Comparison of ENCODE assay signal across 11 cellular contexts in genomic region chrX:134512566-134512965, GRCh38. TPM values are rescaled to one million over a fixed set of nuclear protein-coding genes. Genes with fewer than 3 reads are reported as not detected.
DNase-seq lines count a peak whose midpoint lies in the region; ATAC-seq, FAIRE-seq and TF ChIP-seq lines count a peak whose summit lies in the region.
"Had no signal": no experiment of that assay in that cellular context is flagged by ENCODE, and none has a peak within 500 bp of the region (broad histone marks: within the 10 kb centered on the region; RNA-seq: fewer than 3 reads in every experiment).

No MANE protein-coding gene starts in this region.

- no peak overlapping the region for H2AFZ ChIP-seq in HepG2 (ENCODE audit: low read length)

- TF ChIP-seq POLR2A in HepG2 (IDR thresholded peaks at IDR 0.05; ENCODE audit: insufficient read depth in 1 of 2, low read depth in 2 of 2, low read length in 2 of 2): no peak
- no peak for TF ChIP-seq POLR2A in right lobe of liver (IDR thresholded peaks at IDR 0.05)

- H3K27ac ChIP-seq in HepG2 (ENCODE audit: extremely low read length, insufficient read depth, low read length) (no peak overlapping the region), right lobe of liver (no peak overlapping the region)
- H3K27ac ChIP-seq in CD8-positive, alpha-beta memory T cell (ENCODE audit: low read depth, low read length): no peak overlapping the region
- H3K27ac ChIP-seq in CD8-positive, alpha-beta T cell (ENCODE audit: low read depth, low read length): no peak overlapping the region
- H3K27ac ChIP-seq: heart left ventricle had no signal

- H3K9ac ChIP-seq in HepG2 (ENCODE audit: insufficient read depth, low read depth, low read length): no peak overlapping the region

- TF ChIP-seq EP300 in HepG2 (IDR thresholded peaks at IDR 0.05; ENCODE audit: low read depth in 2 of 2, low read length in 2 of 2) (no peak), HepG2 (CRISPR knock-in tag; IDR thresholded peaks at IDR 0.05; ENCODE audit: borderline replicate concordance) (no peak)

- no peak overlapping the region for H3K27ac Mint-ChIP-seq in WTC11
- no peak overlapping the region for H3K27ac Mint-ChIP-seq in CD8-positive, alpha-beta memory T cell
- H3K27ac Mint-ChIP-seq in CD8-positive, alpha-beta T cell: no peak overlapping the region

- no peaks in the 10 kb centered on the region for H3K79me2 ChIP-seq in HepG2 (ENCODE audit: insufficient read depth, low read length)

- intact Hi-C loops in HepG2 (cut with micrococcal nuclease; ENCODE audit: unreplicated experiment): no loop called here
- intact Hi-C loops in right lobe of liver (cut with DNase I): no loop called here
- intact Hi-C loops in CD8-positive, alpha-beta T cell (cut with DNase I, micrococcal nuclease): no loop called here

- H3K27me3 ChIP-seq in HepG2 (ENCODE audit: control insufficient read depth in 1 of 2, insufficient read depth in 2 of 2, low read length in 2 of 2): no peaks in the 10 kb centered on the region
- H3K27me3 ChIP-seq in right lobe of liver: no peaks in the 10 kb centered on the region
- no peaks in the 10 kb centered on the region for H3K27me3 ChIP-seq in CD8-positive, alpha-beta memory T cell (ENCODE audit: insufficient read depth, low read length, poor library complexity, severe bottlenecking)
- no peaks in the 10 kb centered on the region for H3K27me3 ChIP-seq in CD8-positive, alpha-beta T cell (ENCODE audit: insufficient read depth, low read length)
- H3K27me3 ChIP-seq: heart left ventricle had no signal

- BruUV-seq in HepG2 (replicated peaks; lab: Mats Ljungman, UMichigan): no TSS peak

- no peak overlapping the region for H3K4me3 Mint-ChIP-seq in WTC11
- no peak overlapping the region for H3K4me3 Mint-ChIP-seq in CD8-positive, alpha-beta memory T cell
- H3K4me3 Mint-ChIP-seq in CD8-positive, alpha-beta T cell: no peak overlapping the region

- no peak for TF ChIP-seq RAD21 in HepG2 (CRISPR knock-in tag; IDR thresholded peaks at IDR 0.05)

- 83% methylated on average over 5 of the region's 9 CpGs for WGBS in HepG2 (ENCODE audit: low lambda C conversion rate)
- 80% methylated on average over 8 of the region's 9 CpGs for WGBS in right lobe of liver (ENCODE audit: insufficient coverage, low coverage, low lambda C conversion rate, missing lambda C conversion rate)

- in situ Hi-C loops in HepG2 (cut with HindIII; ENCODE audit: extremely low pct_ligation_motif_present, low pct_unique_long_range_greater_than_20kb): no loop called here

- H3K36me3 Mint-ChIP-seq in WTC11: peaks cover 8% of the 10 kb centered on the region
- peaks cover 0 to 5% (median 0%) of the 10 kb centered on the region in 3 donors for H3K36me3 Mint-ChIP-seq in CD8-positive, alpha-beta memory T cell
- peaks cover 1% of the 10 kb centered on the region for H3K36me3 Mint-ChIP-seq in CD8-positive, alpha-beta T cell

- H3K4me1 ChIP-seq in HepG2 (ENCODE audit: insufficient read depth, low read length) (no peaks in the 10 kb centered on the region), right lobe of liver (no peaks in the 10 kb centered on the region)
- H3K4me1 ChIP-seq in CD8-positive, alpha-beta memory T cell (ENCODE audit: insufficient read depth, low read length): no peaks in the 10 kb centered on the region
- H3K4me1 ChIP-seq in CD8-positive, alpha-beta T cell (ENCODE audit: insufficient read depth, low read length): no peaks in the 10 kb centered on the region
- H3K4me1 ChIP-seq: heart left ventricle had no signal

- H3K4me3 ChIP-seq in HepG2 (replicated peaks in 1 of 3; ENCODE audit: insufficient read depth in 1 of 3, low read depth in 2 of 3, low read length in 3 of 3) (no peak overlapping the region), right lobe of liver (no peak overlapping the region)
- H3K4me3 ChIP-seq in CD8-positive, alpha-beta memory T cell (ENCODE audit: low read length): no peak overlapping the region
- H3K4me3 ChIP-seq in CD8-positive, alpha-beta T cell (ENCODE audit: low read depth, low read length): no peak overlapping the region
- H3K4me3 ChIP-seq: heart left ventricle had no signal

- no peak for FAIRE-seq in HepG2 (lab: Jason Lieb, UNC)

- CTCF ChIA-PET in HepG2 (lab: Yijun Ruan, JAX; ENCODE audit: low intra/inter-chr PET ratio, low total read pairs) (no interaction called here), WTC11 (lab: Charles Lee) (interaction anchor here (0.5 to 1.6 kb wide), 2 partner anchors 8 to 117 kb away, joined by 4 read pairs; no protein-coding TSS in a partner anchor)
- CTCF ChIA-PET in CD8-positive, alpha-beta memory T cell (lab: Charles Lee): no interaction called here
- CTCF ChIA-PET in CD8-positive, alpha-beta T cell (lab: Charles Lee): no interaction called here

- H3K9me3 ChIP-seq in HepG2 (ENCODE audit: low read length) (no peaks in the 10 kb centered on the region), right lobe of liver (no peaks in the 10 kb centered on the region)
- no peaks in the 10 kb centered on the region for H3K9me3 ChIP-seq in CD8-positive, alpha-beta memory T cell (ENCODE audit: low read length)
- H3K9me3 ChIP-seq in CD8-positive, alpha-beta T cell (ENCODE audit: low read length): no peaks in the 10 kb centered on the region
- H3K9me3 ChIP-seq: heart left ventricle had no signal

- no peaks in the 10 kb centered on the region for H3K27me3 Mint-ChIP-seq in WTC11 (ENCODE audit: low read depth)
- H3K27me3 Mint-ChIP-seq in CD8-positive, alpha-beta memory T cell: peaks cover 0 to 2% of the 10 kb centered on the region in 2 donors
- no peaks in the 10 kb centered on the region for H3K27me3 Mint-ChIP-seq in CD8-positive, alpha-beta T cell (ENCODE audit: low read depth)

- peak; percentile 25 for DNase-seq in HepG2 (ENCODE audit: low spot score)
- no peak for DNase-seq in right lobe of liver
- DNase-seq in fibroblast of the conjunctiva (ENCODE audit: low read depth): peak; percentile 39
- DNase-seq in GM10266 (ENCODE audit: extremely low spot score): no peak
- DNase-seq in WTC11 (ENCODE audit: low spot score): no peak
- no peak for DNase-seq in CD8-positive, alpha-beta memory T cell
- DNase-seq in CD8-positive, alpha-beta T cell: no peak
- DNase-seq: heart left ventricle; NCI-H1930; stimulated activated naive CD4-positive, alpha-beta T cell treated with Interleukin-2 at 50 U/mL for 16 hours had no signal

- POLR2A ChIA-PET in HepG2 (lab: Yijun Ruan, JAX) (no interaction called here), WTC11 (lab: Charles Lee) (interaction anchor here (0.8 kb wide), 1 partner anchor 169 kb away, joined by 3 read pairs; no protein-coding TSS in a partner anchor)
- POLR2A ChIA-PET in CD8-positive, alpha-beta memory T cell (lab: Charles Lee): no interaction called here
- POLR2A ChIA-PET in CD8-positive, alpha-beta T cell (lab: Charles Lee): no interaction called here

- H3K4me1 Mint-ChIP-seq in WTC11: peaks cover 12% of the 10 kb centered on the region
- H3K4me1 Mint-ChIP-seq in CD8-positive, alpha-beta memory T cell: no peaks in the 10 kb centered on the region
- H3K4me1 Mint-ChIP-seq in CD8-positive, alpha-beta T cell (ENCODE audit: low read depth): no peaks in the 10 kb centered on the region

- H4K20me1 ChIP-seq in HepG2 (ENCODE audit: insufficient read depth, low read length): no peaks in the 10 kb centered on the region

- TF ChIP-seq CTCF in HepG2 (CRISPR knock-in tag; IDR thresholded peaks at IDR 0.05): no peak
- no peak for TF ChIP-seq CTCF in right lobe of liver (IDR thresholded peaks at IDR 0.05)
- no peak for TF ChIP-seq CTCF in GM10266 (IDR thresholded peaks at IDR 0.05; ENCODE audit: control insufficient read depth, insufficient read depth, low read depth, missing control alignments)
- TF ChIP-seq CTCF in WTC11 (IDR thresholded peaks at IDR 0.05): no peak
- TF ChIP-seq CTCF in CD8-positive, alpha-beta T cell (IDR thresholded peaks at IDR 0.05): no peak

- no peak overlapping the region for H3K4me2 ChIP-seq in HepG2 (ENCODE audit: low read depth, low read length)

- ATAC-seq in HepG2: no peak
- ATAC-seq in right lobe of liver: no peak
- peak; percentile 97 for ATAC-seq in SK-N-SH treated with all-trans-retinoic acid at 6 μM for 48 hours
- ATAC-seq in WTC11: no peak
- no peak for ATAC-seq in CD8-positive, alpha-beta T cell
- ATAC-seq: heart left ventricle had no signal

- H3K36me3 ChIP-seq in HepG2 (replicated peaks in 1 of 2; ENCODE audit: control insufficient read depth in 1 of 2, insufficient read depth in 2 of 2, low read length in 2 of 2) (no peaks in the 10 kb centered on the region), right lobe of liver (no peaks in the 10 kb centered on the region)
- no peaks in the 10 kb centered on the region for H3K36me3 ChIP-seq in CD8-positive, alpha-beta memory T cell (ENCODE audit: insufficient read depth, low read length)
- no peaks in the 10 kb centered on the region for H3K36me3 ChIP-seq in CD8-positive, alpha-beta T cell (ENCODE audit: insufficient read depth, low read length)
- H3K36me3 ChIP-seq: heart left ventricle had no signal

- no peaks in the 10 kb centered on the region for H3K9me3 Mint-ChIP-seq in WTC11
- H3K9me3 Mint-ChIP-seq in CD8-positive, alpha-beta memory T cell: no peaks in the 10 kb centered on the region
- no peaks in the 10 kb centered on the region for H3K9me3 Mint-ChIP-seq in CD8-positive, alpha-beta T cell

RNA-seq across cellular contexts. Expression of gene HPRT1, which starts 52.6 kb away (rescaled TPM):
- 4.6 and 13.3 TPM in 2 replicates for total RNA-seq in HepG2 (2016; rRNA removed; fragmentation: Illumina TruSeq; extraction: Trizol)
- 13.4 and 14.5 TPM in 2 replicates for total RNA-seq in HepG2 (2016; cell fraction: cytosol; rRNA removed; fragmentation: Illumina TruSeq; extraction: Trizol; ENCODE audit: low read depth)
- total RNA-seq in HepG2 (2016; cell fraction: insoluble cytoplasmic fraction; rRNA removed; fragmentation: Illumina TruSeq; extraction: Trizol): 5.2 and 15.1 TPM in 2 replicates
- total RNA-seq in HepG2 (2016; cell fraction: membrane; rRNA removed; fragmentation: Illumina TruSeq; extraction: Trizol): 6.1 TPM in 2 replicates
- 7.8 TPM in 2 replicates for total RNA-seq in HepG2 (2016; cell fraction: nucleus; rRNA removed; fragmentation: Illumina TruSeq; extraction: Trizol)
- polyA plus RNA-seq in HepG2 (2011; rRNA removed): 21.3 and 25.2 TPM in 2 replicates
- 10.8 and 17.9 TPM in 2 replicates for polyA plus RNA-seq in HepG2 (2011; cell fraction: cytosol; rRNA removed)
- polyA plus RNA-seq in HepG2 (2011; cell fraction: nucleus; rRNA removed): 5.2 and 8.4 TPM in 2 replicates
- polyA plus RNA-seq in HepG2 (2012): 67.8 and 88.5 TPM in 2 replicates
- 5.5 and 6.8 TPM in 2 replicates for polyA plus RNA-seq in HepG2 (2016; cell fraction: cytosol; fragmentation: Illumina TruSeq; extraction: Trizol; ENCODE audit: low read depth)
- 52.6 and 54.1 TPM in 2 replicates for polyA plus RNA-seq in HepG2 (2016; cell fraction: insoluble cytoplasmic fraction; fragmentation: Illumina TruSeq; extraction: Trizol; ENCODE audit: low read depth)
- polyA plus RNA-seq in HepG2 (2016; cell fraction: membrane; fragmentation: Illumina TruSeq; extraction: Trizol; ENCODE audit: low read depth): 14.1 and 14.5 TPM in 2 replicates
- 23.0 and 24.4 TPM in 2 replicates for polyA plus RNA-seq in HepG2 (2016; cell fraction: nucleus; fragmentation: Illumina TruSeq; extraction: Trizol; ENCODE audit: insufficient read depth, low read depth)
- polyA minus RNA-seq in HepG2 (2011; rRNA and poly(A)+ RNA removed; ENCODE audit: low replicate concordance): 4.3 and 14.3 TPM in 2 replicates
- polyA minus RNA-seq in HepG2 (2011; cell fraction: cytosol; rRNA and poly(A)+ RNA removed): 13.1 and 21.0 TPM in 2 replicates
- 13.9 and 15.9 TPM in 2 replicates for polyA minus RNA-seq in HepG2 (2011; cell fraction: nucleus; rRNA and poly(A)+ RNA removed)
- 10 to 100 TPM in 3 of 6 experiments, 1 to 10 TPM in 3; 5.0 to 11.1 (median 9.0) TPM for total RNA-seq in right lobe of liver
- total RNA-seq in WTC11 (2021): 37.7 to 40.3 TPM (median 38.2 TPM) in 3 replicates
- 10 to 100 TPM; 82.4 to 84.5 TPM for total RNA-seq in CD8-positive, alpha-beta memory T cell
- polyA plus RNA-seq in CD8-positive, alpha-beta memory T cell: 67.1 TPM
- total RNA-seq in CD8-positive, alpha-beta T cell: 10 to 100 TPM; 12.3 to 12.6 TPM

Comparison
In these comparisons a context has a peak if more than half of its experiments do, and no peak if none do; other contexts are left out.
1. DNase-seq: peak in HepG2 (single experiment) and fibroblast of the conjunctiva (single experiment); none in right lobe of liver (0 of 3), GM10266 (single experiment), WTC11 (single experiment), CD8-positive, alpha-beta memory T cell (0 of 5) and CD8-positive, alpha-beta T cell (0 of 7).